Comparison of ENCODE assay signal across 8 cellular contexts in genomic region chr3:69013256-69014021, GRCh38. TPM values are rescaled to one million over a fixed set of nuclear protein-coding genes. Genes with fewer than 3 reads are reported as not detected.
DNase-seq lines count a peak whose midpoint lies in the region; ATAC-seq, FAIRE-seq and TF ChIP-seq lines count a peak whose summit lies in the region.

Gene EOGT, minus strand, starts transcription at chr3:69013684. Its CDS starts 3,838 bp downstream, at chr3:69009846.

- peak; percentile 40 for DNase-seq in GM12864 (ENCODE audit: low read depth)
- peak; percentile 70 to 93 for DNase-seq in HAP-1 (ENCODE audit: low spot score in 2 of 2)
- peak; percentile 88 for DNase-seq in MG63
- DNase-seq in T-helper 1 cell = peak; percentile 68 to 83 (median 74)
- DNase-seq in adrenal gland = peak; percentile 89 to 94 (median 91)
- peak; percentile 91 to 93 for DNase-seq in heart right ventricle
- peak; percentile 94 to 97 for DNase-seq in psoas muscle
- DNase-seq in urothelium cell line (ENCODE audit: low spot score) = peak; percentile 94

- H3K36me3 ChIP-seq in HAP-1 (replicated peaks) = peaks cover 12% of the 10 kb centered on the region
- peaks cover 14% of the 10 kb centered on the region for H3K36me3 ChIP-seq in MG63
- H3K36me3 ChIP-seq in adrenal gland (replicated peaks in 1 of 2) = peaks cover 0 to 14% of the 10 kb centered on the region in 2 donors
- H3K36me3 ChIP-seq in heart right ventricle = peaks cover 0 to 45% (median 4%) of the 10 kb centered on the region in 9 donors
- peaks cover 0 to 24% of the 10 kb centered on the region in 2 donors for H3K36me3 ChIP-seq in psoas muscle (ENCODE audit: insufficient read depth in 1 of 2, low read depth in 1 of 2)

- H3K9me3 ChIP-seq in HAP-1 = no peaks in the 10 kb centered on the region
- no peaks in the 10 kb centered on the region for H3K9me3 ChIP-seq in MG63
- no peaks in the 10 kb centered on the region for H3K9me3 ChIP-seq in adrenal gland (replicated peaks in 1 of 3)
- no peaks in the 10 kb centered on the region for H3K9me3 ChIP-seq in heart right ventricle
- no peaks in the 10 kb centered on the region for H3K9me3 ChIP-seq in psoas muscle

- intact Hi-C loops in adrenal gland (cut with DNase I) (no loop called here), heart right ventricle (cut with DNase I) (loop anchor here in 2 of 10 donors (5.0 kb wide), 1 partner anchor 39 kb away; the partner anchor contains the start of gene TMF1 (in 2 of the 2)), psoas muscle (cut with DNase I) (loop anchor here in 1 of 2 donors (5.0 kb wide), 1 partner anchor 129 kb away; no protein-coding TSS in a partner anchor)

- H3K27me3 ChIP-seq in HAP-1 (ENCODE audit: low read depth) (no peaks in the 10 kb centered on the region), MG63 (no peaks in the 10 kb centered on the region), adrenal gland (no peaks in the 10 kb centered on the region), heart right ventricle (no peaks in the 10 kb centered on the region), psoas muscle (ENCODE audit: insufficient read depth in 3 of 3, low read length in 2 of 3) (no peaks in the 10 kb centered on the region)

- H3K4me1 ChIP-seq in HAP-1 = peaks cover 36% of the 10 kb centered on the region
- H3K4me1 ChIP-seq in adrenal gland (replicated peaks in 1 of 2) = peaks cover 5 to 16% of the 10 kb centered on the region in 2 donors
- peaks cover 0 to 56% (median 44%) of the 10 kb centered on the region in 9 donors for H3K4me1 ChIP-seq in heart right ventricle
- H3K4me1 ChIP-seq in psoas muscle = peaks cover 29% of the 10 kb centered on the region

- peak within 1 kb of the TSS; percentile 86 for H3K4me3 ChIP-seq in GM12864 (ENCODE audit: low read depth, low read length)
- peak within 1 kb of the TSS; percentile 65 for H3K4me3 ChIP-seq in HAP-1
- peak within 1 kb of the TSS; percentile 74 for H3K4me3 ChIP-seq in MG63
- peak within 1 kb of the TSS; percentile 2 to 92 (median 68) for H3K4me3 ChIP-seq in adrenal gland
- H3K4me3 ChIP-seq in heart right ventricle = peak within 1 kb of the TSS; percentile 65 to 96 (median 83)
- peak within 1 kb of the TSS; percentile 97 for H3K4me3 ChIP-seq in psoas muscle

- 0% methylated on average over 7 to 95 of the region's 95 CpGs for WGBS in adrenal gland, 4 donors
- 0 to 1% methylated on average over 78 to 95 of the region's 95 CpGs for WGBS in heart right ventricle, 2 donors
- WGBS in psoas muscle, 3 donors = 0 to 1% (median 0%) methylated on average over 66 to 95 of the region's 95 CpGs

- H3K27ac ChIP-seq in adrenal gland (peak within 1 kb of the TSS; percentile 93 to 99 (median 98)), heart right ventricle (peak within 1 kb of the TSS; percentile 92 to 100 (median 99)), psoas muscle (peak within 1 kb of the TSS; percentile 100)

- FAIRE-seq in urothelium cell line (lab: Jason Lieb, UNC) = no peak

- peak; percentile 66 for TF ChIP-seq CTCF in GM12864 (IDR thresholded peaks at IDR 0.05; ENCODE audit: low read depth, low read length, missing control alignments)
- peak; percentile 18 to 54 (median 52) for TF ChIP-seq CTCF in adrenal gland (IDR thresholded peaks at IDR 0.05)
- TF ChIP-seq CTCF in heart right ventricle (IDR thresholded peaks at IDR 0.05) = peak in 8 of 9 donors; percentile 47 to 86 (median 72)
- peak; percentile 53 for TF ChIP-seq CTCF in psoas muscle (IDR thresholded peaks at IDR 0.05)

- peak; percentile 53 to 78 for TF ChIP-seq POLR2A in adrenal gland (IDR thresholded peaks at IDR 0.05)

- ATAC-seq in heart right ventricle = peak; percentile 78 to 96 (median 88)
- peak; percentile 91 to 95 (median 94) for ATAC-seq in psoas muscle

- in situ Hi-C loops in HAP-1 (cut with MboI; ENCODE audit: low sequenced_read_pairs) = no loop called here

RNA-seq across cellular contexts. Expression of gene EOGT, which starts in this region (rescaled TPM):
- 10.8 and 13.9 TPM in 2 replicates for total RNA-seq in MG63 (2014; rRNA removed; shearing (Covaris generic); ENCODE audit: low replicate concordance)
- total RNA-seq in adrenal gland (10 to 100 TPM; 15.9 to 39.1 (median 18.6) TPM), heart right ventricle (10 to 100 TPM; 27.1 to 48.3 (median 39.8) TPM), psoas muscle (10 to 100 TPM; 13.1 to 33.0 (median 21.4) TPM)
- polyA plus RNA-seq in adrenal gland (10 to 100 TPM; 21.5 to 43.7 (median 22.3) TPM), heart right ventricle (10 to 100 TPM in 1 of 2 donors, 1 to 10 TPM in 1; 8.8 to 66.5 TPM), psoas muscle (10 to 100 TPM; 10.2 to 13.9 (median 11.5) TPM)

Comparison
In these comparisons a context has a peak if more than half of its experiments do, and no peak if none do; other contexts are left out.
1. Peak in every context shown above with its lines: DNase-seq, ATAC-seq, H3K4me3 ChIP-seq and H3K27ac ChIP-seq.
2. DNase-seq: peak in every context shown above with its lines; median percentile 96 in psoas muscle; 94 in urothelium cell line; 92 in heart right ventricle; 91 in adrenal gland; 88 in MG63; 82 in HAP-1; 74 in T-helper 1 cell; 40 in GM12864.